ENCODE assay signal across 1 cellular context in genomic region chrX:53078943-53079342, GRCh38.
TF ChIP-seq lines count a peak whose summit lies in the region.

No MANE protein-coding gene starts in this region.

TF ChIP-seq in GM23338, 12 proteins besides CTCF, POLR2A, EP300 and RAD21 (continued from another document):
- no peak for TF ChIP-seq EZH2 (IDR thresholded peaks at IDR 0.05; ENCODE audit: low read depth, unreplicated experiment)
- no peak for TF ChIP-seq ZNF331 (CRISPR knock-in tag; IDR thresholded peaks at IDR 0.05; ENCODE audit: low read depth)
- TF ChIP-seq ZNF462 (CRISPR knock-in tag; IDR thresholded peaks at IDR 0.05): no peak
- TF ChIP-seq POLR2AphosphoS5 (IDR thresholded peaks at IDR 0.05; ENCODE audit: low read depth): no peak
- no peak for TF ChIP-seq EZH2phosphoT487 (IDR thresholded peaks at IDR 0.05; ENCODE audit: unreplicated experiment)
- no peak for TF ChIP-seq JUNB (IDR thresholded peaks at IDR 0.05; ENCODE audit: unreplicated experiment)
